Comparison of ENCODE assay signal across 19 cellular contexts in genomic region chr10:13103554-13103953, GRCh38. TPM values are rescaled to one million over a fixed set of nuclear protein-coding genes. Genes with fewer than 3 reads are reported as not detected.
DNase-seq lines count a peak whose midpoint lies in the region; ATAC-seq and TF ChIP-seq lines count a peak whose summit lies in the region.
"Had no signal": no experiment of that assay in that cellular context is flagged by ENCODE, and none has a peak within 500 bp of the region (broad histone marks: within the 10 kb centered on the region; RNA-seq: fewer than 3 reads in every experiment).

No MANE protein-coding gene starts in this region.

- in situ Hi-C loops in gastrocnemius medialis (cut with MboI; ENCODE audit: low sequenced_read_pairs in 4 of 4), result no loop called here

- no peak for TF ChIP-seq CTCF in gastrocnemius medialis (IDR thresholded peaks at IDR 0.05 in 4 of 5, conservative IDR thresholded peaks at IDR 0.05 in 1 of 5)

- H3K27me3 Mint-ChIP-seq in activated naive CD4-positive, alpha-beta T cell treated with anti-CD3 and anti-CD28 coated beads, Interleukin-2, amount 10 ng/mL, durations not matched to agents 7 days and 5 days, result peaks cover 4% of the 10 kb centered on the region
- H3K27me3 Mint-ChIP-seq in activated naive CD4-positive, alpha-beta T cell treated with anti-CD3 and anti-CD28 coated beads for 36 hours (ENCODE audit: low read depth), result no peaks in the 10 kb centered on the region
- no peaks in the 10 kb centered on the region for H3K27me3 Mint-ChIP-seq in CD8-positive, alpha-beta memory T cell
- no peaks in the 10 kb centered on the region for H3K27me3 Mint-ChIP-seq in activated T-helper 17 cell treated with anti-CD3 and anti-CD28 coated beads, Interleukin-2, amount 50 U/mL, for 72 hours
- H3K27me3 Mint-ChIP-seq: IgD-negative memory B cell had no signal

- no peaks in the 10 kb centered on the region for H3K9me3 ChIP-seq in CD8-positive, alpha-beta memory T cell (ENCODE audit: low read length)
- H3K9me3 ChIP-seq in gastrocnemius medialis, result no peaks in the 10 kb centered on the region
- H3K9me3 ChIP-seq: HAP-1 had no signal

- no peak for DNase-seq in activated naive CD4-positive, alpha-beta T cell treated with anti-CD3 and anti-CD28 coated beads, Interleukin-2, amount 10 ng/mL, durations not matched to agents 7 days and 5 days
- no peak for DNase-seq in activated naive CD4-positive, alpha-beta T cell treated with anti-CD3 and anti-CD28 coated beads for 36 hours
- DNase-seq in CD8-positive, alpha-beta memory T cell, result no peak
- no peak for DNase-seq in gastrocnemius medialis
- no peak for DNase-seq in H4 (ENCODE audit: low spot score)
- DNase-seq: Calu3, DMS79, Kasumi-1, NCI-H1417, NCI-H1930, NCI-H446, NCI-H69, Right ventricle myocardium superior had no signal

- no peak overlapping the region for H3K27ac ChIP-seq in CD8-positive, alpha-beta memory T cell (ENCODE audit: low read depth, low read length)
- H3K27ac ChIP-seq in gastrocnemius medialis, result peak overlapping the region; percentile 96 to 99 (median 98)
- H3K27ac ChIP-seq: C4-2B had no signal

- peak overlapping the region; percentile 60 for H3K27ac Mint-ChIP-seq in activated naive CD4-positive, alpha-beta T cell treated with anti-CD3 and anti-CD28 coated beads, Interleukin-2, amount 10 ng/mL, durations not matched to agents 7 days and 5 days
- H3K27ac Mint-ChIP-seq in activated naive CD4-positive, alpha-beta T cell treated with anti-CD3 and anti-CD28 coated beads for 36 hours, result no peak overlapping the region
- H3K27ac Mint-ChIP-seq in CD8-positive, alpha-beta memory T cell, result peak overlapping the region; percentile 11 to 92 (median 54)
- H3K27ac Mint-ChIP-seq in activated T-helper 17 cell treated with anti-CD3 and anti-CD28 coated beads, Interleukin-2, amount 50 U/mL, for 72 hours, result no peak overlapping the region

- no peak overlapping the region for H3K4me3 Mint-ChIP-seq in activated naive CD4-positive, alpha-beta T cell treated with anti-CD3 and anti-CD28 coated beads, Interleukin-2, amount 10 ng/mL, durations not matched to agents 7 days and 5 days
- H3K4me3 Mint-ChIP-seq in activated naive CD4-positive, alpha-beta T cell treated with anti-CD3 and anti-CD28 coated beads for 36 hours, result no peak overlapping the region
- peak overlapping the region in 5 of 7 donors; percentile 6 to 72 (median 40) for H3K4me3 Mint-ChIP-seq in CD8-positive, alpha-beta memory T cell
- peak overlapping the region; percentile 34 for H3K4me3 Mint-ChIP-seq in activated T-helper 17 cell treated with anti-CD3 and anti-CD28 coated beads, Interleukin-2, amount 50 U/mL, for 72 hours
- H3K4me3 Mint-ChIP-seq: IgD-negative memory B cell had no signal

- POLR2A ChIA-PET in CD8-positive, alpha-beta memory T cell (lab: Charles Lee), result interaction anchor here (0.6 to 0.9 kb wide), 2 partner anchors 197 to 889 kb away, joined by 3 to 6 read pairs; partner anchors contain the start of gene PHYH

- H3K4me3 ChIP-seq in CD8-positive, alpha-beta memory T cell (ENCODE audit: low read length), result no peak overlapping the region
- peak overlapping the region in 1 of 4 donors; percentile 5 for H3K4me3 ChIP-seq in gastrocnemius medialis
- H3K4me3 ChIP-seq: HAP-1 had no signal

- peaks cover 52% of the 10 kb centered on the region for H3K36me3 Mint-ChIP-seq in activated naive CD4-positive, alpha-beta T cell treated with anti-CD3 and anti-CD28 coated beads, Interleukin-2, amount 10 ng/mL, durations not matched to agents 7 days and 5 days
- no peaks in the 10 kb centered on the region for H3K36me3 Mint-ChIP-seq in activated naive CD4-positive, alpha-beta T cell treated with anti-CD3 and anti-CD28 coated beads for 36 hours (ENCODE audit: low read depth)
- peaks cover 0 to 51% (median 5%) of the 10 kb centered on the region in 3 donors for H3K36me3 Mint-ChIP-seq in CD8-positive, alpha-beta memory T cell
- peaks cover 64% of the 10 kb centered on the region for H3K36me3 Mint-ChIP-seq in activated T-helper 17 cell treated with anti-CD3 and anti-CD28 coated beads, Interleukin-2, amount 50 U/mL, for 72 hours (ENCODE audit: low read depth)

- peaks cover 61% of the 10 kb centered on the region for H3K4me1 ChIP-seq in CD8-positive, alpha-beta memory T cell (ENCODE audit: insufficient read depth, low read length)
- H3K4me1 ChIP-seq in gastrocnemius medialis, result peaks cover 61 to 62% of the 10 kb centered on the region in 2 donors

- ATAC-seq in activated T-helper 17 cell treated with anti-CD3 and anti-CD28 coated beads, Interleukin-2, amount 50 U/mL, for 72 hours (replicated peaks), result no peak
- ATAC-seq in gastrocnemius medialis (no peak), HG03039 (IDR thresholded peaks at IDR 0.05; ENCODE audit: unreplicated experiment) (no peak), GM19035 (IDR thresholded peaks at IDR 0.05; ENCODE audit: unreplicated experiment) (no peak)

- intact Hi-C loops in activated naive CD4-positive, alpha-beta T cell treated with anti-CD3 and anti-CD28 coated beads for 36 hours (cut with micrococcal nuclease), result no loop called here
- intact Hi-C loops in gastrocnemius medialis (cut with DNase I; ENCODE audit: low total_unique reads), result loop anchor here (5.0 to 10.0 kb wide), 3 partner anchors 199 to 1359 kb away; partner anchors contain the start of genes ECHDC3, PHYH and SEPHS1

- TF ChIP-seq POLR2A in gastrocnemius medialis (IDR thresholded peaks at IDR 0.05), result no peak

- H3K27me3 ChIP-seq in CD8-positive, alpha-beta memory T cell (ENCODE audit: insufficient read depth, low read length, poor library complexity, severe bottlenecking), result no peaks in the 10 kb centered on the region
- H3K27me3 ChIP-seq in gastrocnemius medialis, result no peaks in the 10 kb centered on the region

- H3K9me3 Mint-ChIP-seq in activated naive CD4-positive, alpha-beta T cell treated with anti-CD3 and anti-CD28 coated beads, Interleukin-2, amount 10 ng/mL, durations not matched to agents 7 days and 5 days, result no peaks in the 10 kb centered on the region
- no peaks in the 10 kb centered on the region for H3K9me3 Mint-ChIP-seq in activated naive CD4-positive, alpha-beta T cell treated with anti-CD3 and anti-CD28 coated beads for 36 hours
- H3K9me3 Mint-ChIP-seq in CD8-positive, alpha-beta memory T cell, result no peaks in the 10 kb centered on the region
- H3K9me3 Mint-ChIP-seq in activated T-helper 17 cell treated with anti-CD3 and anti-CD28 coated beads, Interleukin-2, amount 50 U/mL, for 72 hours, result no peaks in the 10 kb centered on the region
- H3K9me3 Mint-ChIP-seq: IgD-negative memory B cell had no signal

- H3K4me1 Mint-ChIP-seq in activated naive CD4-positive, alpha-beta T cell treated with anti-CD3 and anti-CD28 coated beads, Interleukin-2, amount 10 ng/mL, durations not matched to agents 7 days and 5 days, result peaks cover 78% of the 10 kb centered on the region
- H3K4me1 Mint-ChIP-seq in activated naive CD4-positive, alpha-beta T cell treated with anti-CD3 and anti-CD28 coated beads for 36 hours (ENCODE audit: low read depth), result peaks cover 59% of the 10 kb centered on the region
- peaks cover 68 to 84% (median 82%) of the 10 kb centered on the region in 3 donors for H3K4me1 Mint-ChIP-seq in CD8-positive, alpha-beta memory T cell
- H3K4me1 Mint-ChIP-seq in activated T-helper 17 cell treated with anti-CD3 and anti-CD28 coated beads, Interleukin-2, amount 50 U/mL, for 72 hours, result peaks cover 52% of the 10 kb centered on the region

- no peaks in the 10 kb centered on the region for H3K36me3 ChIP-seq in CD8-positive, alpha-beta memory T cell (ENCODE audit: insufficient read depth, low read length)
- H3K36me3 ChIP-seq in gastrocnemius medialis, result peaks cover 0 to under 1% of the 10 kb centered on the region in 2 donors
- H3K36me3 ChIP-seq: HAP-1 had no signal

- CTCF ChIA-PET in activated naive CD4-positive, alpha-beta T cell treated with anti-CD3 and anti-CD28 coated beads, Interleukin-2, amount 10 ng/mL, durations not matched to agents 7 days and 5 days (lab: Charles Lee), result no interaction called here
- CTCF ChIA-PET in activated naive CD4-positive, alpha-beta T cell treated with anti-CD3 and anti-CD28 coated beads for 36 hours (lab: Charles Lee), result interaction anchor here (0.6 kb wide), 2 partner anchors 240 to 1171 kb away, joined by 3 read pairs; no protein-coding TSS in a partner anchor
- CTCF ChIA-PET in CD8-positive, alpha-beta memory T cell (lab: Charles Lee), result interaction anchor here (1.4 kb wide), 1 partner anchor 321 kb away, joined by 3 read pairs; no protein-coding TSS in a partner anchor

RNA-seq across cellular contexts. Expression of gene OPTN, which starts 3.6 kb away (rescaled TPM):
- 10 to 100 TPM; 39.7 to 43.8 TPM for total RNA-seq in activated naive CD4-positive, alpha-beta T cell treated with anti-CD3 and anti-CD28 coated beads for 36 hours
- total RNA-seq in CD8-positive, alpha-beta memory T cell, result 10 to 100 TPM; 53.4 to 55.3 TPM
- polyA plus RNA-seq in CD8-positive, alpha-beta memory T cell, result 96.9 TPM
- total RNA-seq in activated T-helper 17 cell treated with anti-CD3 and anti-CD28 coated beads, Interleukin-2, amount 50 U/mL, for 72 hours, result 100 to 1,000 TPM in 1 of 2 donors, 10 to 100 TPM in 1; 90.5 to 119 TPM
- total RNA-seq in gastrocnemius medialis, result 100 to 1,000 TPM; 295 to 592 (median 527) TPM
- total RNA-seq in H4 (2014; rRNA removed; shearing (Covaris generic)), result 13.1 and 13.7 TPM in 2 replicates

RNA-seq across cellular contexts. Expression of gene MCM10, which starts 57.8 kb away (rescaled TPM):
- 10 to 100 TPM; 76.9 to 81.1 TPM for total RNA-seq in activated naive CD4-positive, alpha-beta T cell treated with anti-CD3 and anti-CD28 coated beads for 36 hours
- total RNA-seq in CD8-positive, alpha-beta memory T cell, result 10 to 100 TPM; 71.3 to 73.1 TPM
- polyA plus RNA-seq in CD8-positive, alpha-beta memory T cell, result not detected
- 10 to 100 TPM; 36.4 to 71.0 TPM for total RNA-seq in activated T-helper 17 cell treated with anti-CD3 and anti-CD28 coated beads, Interleukin-2, amount 50 U/mL, for 72 hours
- 1 to 10 TPM in 1 of 4 donors, under 1 TPM in 3; 0.64 to 1.5 (median 0.78) TPM for total RNA-seq in gastrocnemius medialis
- 15.1 and 17.7 TPM in 2 replicates for total RNA-seq in H4 (2014; rRNA removed; shearing (Covaris generic))
- polyA plus RNA-seq: IgD-negative memory B cell had no signal

Comparison
In these comparisons a context has a peak if more than half of its experiments do, and no peak if none do; other contexts are left out.
1. H3K27ac Mint-ChIP-seq: peak in activated naive CD4-positive, alpha-beta T cell treated with anti-CD3 and anti-CD28 coated beads, Interleukin-2, amount 10 ng/mL, durations not matched to agents 7 days and 5 days (single experiment) and CD8-positive, alpha-beta memory T cell (8 of 8); none in activated naive CD4-positive, alpha-beta T cell treated with anti-CD3 and anti-CD28 coated beads for 36 hours (single experiment) and activated T-helper 17 cell treated with anti-CD3 and anti-CD28 coated beads, Interleukin-2, amount 50 U/mL, for 72 hours (single experiment).
2. H3K4me3 Mint-ChIP-seq: peak in CD8-positive, alpha-beta memory T cell (5 of 7) and activated T-helper 17 cell treated with anti-CD3 and anti-CD28 coated beads, Interleukin-2, amount 50 U/mL, for 72 hours (single experiment); none in activated naive CD4-positive, alpha-beta T cell treated with anti-CD3 and anti-CD28 coated beads, Interleukin-2, amount 10 ng/mL, durations not matched to agents 7 days and 5 days (single experiment) and activated naive CD4-positive, alpha-beta T cell treated with anti-CD3 and anti-CD28 coated beads for 36 hours (single experiment).